ENCODE assay signal across 12 cellular contexts in genomic region chr6:15962449-15962764, GRCh38.
DNase-seq lines count a peak whose midpoint lies in the region; ATAC-seq and TF ChIP-seq lines count a peak whose summit lies in the region.
"Had no signal": no experiment of that assay in that cellular context is flagged by ENCODE, and none has a peak within 500 bp of the region (broad histone marks: within the 10 kb centered on the region; RNA-seq: fewer than 3 reads in every experiment).

No MANE protein-coding gene starts in this region.

- no peaks in the 10 kb centered on the region for H3K9me3 ChIP-seq in smooth muscle cell (replicated peaks; ENCODE audit: low read depth)

- BruUV-seq in Calu3 (replicated peaks; lab: Mats Ljungman, UMichigan): no TSS peak

- peak overlapping the region; percentile 46 for H3K27ac ChIP-seq in smooth muscle cell (ENCODE audit: low read depth)

- no peaks in the 10 kb centered on the region for H3K36me3 ChIP-seq in smooth muscle cell (ENCODE audit: low read depth)

- H3K79me2 ChIP-seq in smooth muscle cell (ENCODE audit: low read depth): no peaks in the 10 kb centered on the region

- peak overlapping the region; percentile 85 for H2AFZ ChIP-seq in smooth muscle cell (ENCODE audit: low read depth)

- DNase-seq in activated CD8-positive, alpha-beta memory T cell treated with anti-CD3 and anti-CD28 coated beads, Interleukin-2, amount 10 ng/mL, durations not matched to agents 7 days and 5 days: peak; percentile 65
- no peak for DNase-seq in activated CD8-positive, alpha-beta memory T cell treated with anti-CD3 and anti-CD28 coated beads, Interleukin-2, amount 50 U/mL, for 48 hours
- DNase-seq in RKO (ENCODE audit: low spot score) (peak; percentile 22), fibroblast of gingiva (ENCODE audit: low read depth) (peak; percentile 59), smooth muscle cell (lab: John Stamatoyannopoulos, UW; ENCODE audit: unreplicated experiment) (no peak), Calu3 (no peak), globus pallidus (ENCODE audit: low spot score) (no peak)
- DNase-seq: aorta, naive B cell, SIG-M5 had no signal

- peaks cover 4% of the 10 kb centered on the region for H3K36me3 Mint-ChIP-seq in activated CD8-positive, alpha-beta memory T cell treated with anti-CD3 and anti-CD28 coated beads, Interleukin-2, amount 10 ng/mL, durations not matched to agents 7 days and 5 days
- H3K36me3 Mint-ChIP-seq in Calu3 (ENCODE audit: insufficient read depth, unreplicated experiment): no peaks in the 10 kb centered on the region
- H3K36me3 Mint-ChIP-seq: naive B cell had no signal

- H3F3A ChIP-seq in smooth muscle cell (ENCODE audit: low read depth): no peaks in the 10 kb centered on the region

- peaks cover 28% of the 10 kb centered on the region for H3K4me1 Mint-ChIP-seq in activated CD8-positive, alpha-beta memory T cell treated with anti-CD3 and anti-CD28 coated beads, Interleukin-2, amount 10 ng/mL, durations not matched to agents 7 days and 5 days
- peaks cover 11% of the 10 kb centered on the region for H3K4me1 Mint-ChIP-seq in Calu3 (ENCODE audit: low read depth, unreplicated experiment)

- no peak overlapping the region for H3K4me3 ChIP-seq in smooth muscle cell

- H3K9ac ChIP-seq in smooth muscle cell (ENCODE audit: low read depth): no peak overlapping the region

- H3K4me3 Mint-ChIP-seq in activated CD8-positive, alpha-beta memory T cell treated with anti-CD3 and anti-CD28 coated beads, Interleukin-2, amount 10 ng/mL, durations not matched to agents 7 days and 5 days: no peak overlapping the region
- H3K4me3 Mint-ChIP-seq in Calu3 (ENCODE audit: low read depth, unreplicated experiment): no peak overlapping the region
- H3K4me3 Mint-ChIP-seq: B cell, naive B cell had no signal

- intact Hi-C loops in Calu3 (cut with micrococcal nuclease; ENCODE audit: unreplicated experiment): no loop called here

- no peak for TF ChIP-seq CTCF in smooth muscle cell (IDR thresholded peaks at IDR 0.05; ENCODE audit: borderline replicate concordance, insufficient read depth, poor library complexity, severe bottlenecking)
- TF ChIP-seq CTCF in Calu3 (IDR thresholded peaks at IDR 0.05; ENCODE audit: unreplicated experiment): no peak

- peak; percentile 82 for ATAC-seq in activated CD8-positive, alpha-beta memory T cell treated with anti-CD3 and anti-CD28 coated beads, Interleukin-2, amount 10 ng/mL, durations not matched to agents 7 days and 5 days
- ATAC-seq in HG02884 (IDR thresholded peaks at IDR 0.05; ENCODE audit: unreplicated experiment): no peak

- no peaks in the 10 kb centered on the region for H3K27me3 ChIP-seq in smooth muscle cell (ENCODE audit: low read depth)

- H4K20me1 ChIP-seq in smooth muscle cell (ENCODE audit: low read depth): no peaks in the 10 kb centered on the region

- no peaks in the 10 kb centered on the region for H3K9me3 Mint-ChIP-seq in activated CD8-positive, alpha-beta memory T cell treated with anti-CD3 and anti-CD28 coated beads, Interleukin-2, amount 10 ng/mL, durations not matched to agents 7 days and 5 days (ENCODE audit: low read depth)
- peaks cover 3% of the 10 kb centered on the region for H3K9me3 Mint-ChIP-seq in Calu3 (ENCODE audit: low read depth, unreplicated experiment)
- H3K9me3 Mint-ChIP-seq: naive B cell had no signal

- WGBS in smooth muscle cell (ENCODE audit: low lambda C conversion rate): 38% methylated on average over 2 of the region's 2 CpGs

- CTCF ChIA-PET in activated CD8-positive, alpha-beta memory T cell treated with anti-CD3 and anti-CD28 coated beads, Interleukin-2, amount 10 ng/mL, durations not matched to agents 7 days and 5 days (lab: Charles Lee): no interaction called here
- CTCF ChIA-PET in Calu3 (lab: Charles Lee): no interaction called here

- peaks cover 6% of the 10 kb centered on the region for H3K4me1 ChIP-seq in smooth muscle cell (ENCODE audit: low read depth)

- peaks cover 2% of the 10 kb centered on the region for H3K27me3 Mint-ChIP-seq in activated CD8-positive, alpha-beta memory T cell treated with anti-CD3 and anti-CD28 coated beads, Interleukin-2, amount 10 ng/mL, durations not matched to agents 7 days and 5 days
- H3K27me3 Mint-ChIP-seq in Calu3 (ENCODE audit: unreplicated experiment): no peaks in the 10 kb centered on the region
- H3K27me3 Mint-ChIP-seq: B cell, naive B cell had no signal

- H3K4me2 ChIP-seq in smooth muscle cell: peak overlapping the region; percentile 28

- peak overlapping the region; percentile 75 for H3K27ac Mint-ChIP-seq in activated CD8-positive, alpha-beta memory T cell treated with anti-CD3 and anti-CD28 coated beads, Interleukin-2, amount 10 ng/mL, durations not matched to agents 7 days and 5 days
- no peak overlapping the region for H3K27ac Mint-ChIP-seq in Calu3 (ENCODE audit: unreplicated experiment)
- H3K27ac Mint-ChIP-seq: B cell had no signal

Comparison
In these comparisons a context has a peak if more than half of its experiments do, and no peak if none do; other contexts are left out.
1. DNase-seq: peak in activated CD8-positive, alpha-beta memory T cell treated with anti-CD3 and anti-CD28 coated beads, Interleukin-2, amount 10 ng/mL, durations not matched to agents 7 days and 5 days (single experiment), RKO (single experiment) and fibroblast of gingiva (single experiment); none in activated CD8-positive, alpha-beta memory T cell treated with anti-CD3 and anti-CD28 coated beads, Interleukin-2, amount 50 U/mL, for 48 hours (single experiment), smooth muscle cell (single experiment), Calu3 (single experiment) and globus pallidus (single experiment).